10 cellular contexts compared by ENCODE assay signal in genomic region chr19:756232-756631, GRCh38. TPM values are rescaled to one million over a fixed set of nuclear protein-coding genes. Genes with fewer than 3 reads are reported as not detected.
DNase-seq lines count a peak whose midpoint lies in the region; ATAC-seq, FAIRE-seq and TF ChIP-seq lines count a peak whose summit lies in the region.
"Had no signal": no experiment of that assay in that cellular context is flagged by ENCODE, and none has a peak within 500 bp of the region (broad histone marks: within the 10 kb centered on the region; RNA-seq: fewer than 3 reads in every experiment).

No MANE protein-coding gene starts in this region.

- CTCF ChIA-PET in CD4-positive, alpha-beta T cell (lab: Charles Lee): no interaction called here

- H3K9me3 Mint-ChIP-seq in astrocyte (ENCODE audit: unreplicated experiment): peaks cover 20% of the 10 kb centered on the region
- H3K9me3 Mint-ChIP-seq in natural killer cell treated with Interleukin-12 subunit alpha and Interleukin-12 subunit beta and Interleukin-15 and Interleukin-18, amount 100 ng/mL, for 72 hours: peaks cover 3% of the 10 kb centered on the region
- H3K9me3 Mint-ChIP-seq in CD4-positive, alpha-beta T cell: peaks cover 2% of the 10 kb centered on the region
- H3K9me3 Mint-ChIP-seq: central memory CD8-positive, alpha-beta T cell had no signal

- H3K9me3 ChIP-seq in MM.1S (replicated peaks; ENCODE audit: insufficient read depth, low read length) (no peaks in the 10 kb centered on the region), astrocyte (ENCODE audit: insufficient read depth, low read depth, low read length) (peaks cover 6% of the 10 kb centered on the region)
- peaks cover 5% of the 10 kb centered on the region for H3K9me3 ChIP-seq in CD4-positive, alpha-beta T cell (ENCODE audit: control insufficient read depth, low read length)

- H3K4me3 ChIP-seq in GM12864 (ENCODE audit: low read depth, low read length) (no peak overlapping the region), MM.1S (ENCODE audit: low read length) (no peak overlapping the region), astrocyte (ENCODE audit: insufficient read depth, low read depth, low read length) (no peak overlapping the region)

- H3K36me3 ChIP-seq in MM.1S (replicated peaks; ENCODE audit: insufficient read depth, low read length): no peaks in the 10 kb centered on the region
- H3K36me3 ChIP-seq in astrocyte (ENCODE audit: insufficient read depth, low read length): no peaks in the 10 kb centered on the region

- intact Hi-C loops in CD4-positive, alpha-beta T cell (cut with DNase I, micrococcal nuclease): no loop called here

- H3K36me3 Mint-ChIP-seq in astrocyte (ENCODE audit: low read depth, unreplicated experiment): peaks cover 4% of the 10 kb centered on the region
- H3K36me3 Mint-ChIP-seq in natural killer cell treated with Interleukin-12 subunit alpha and Interleukin-12 subunit beta and Interleukin-15 and Interleukin-18, amount 100 ng/mL, for 72 hours: no peaks in the 10 kb centered on the region
- no peaks in the 10 kb centered on the region for H3K36me3 Mint-ChIP-seq in CD4-positive, alpha-beta T cell (ENCODE audit: low read depth)

- H3K9ac ChIP-seq in MM.1S (ENCODE audit: low read length): no peak overlapping the region
- no peak overlapping the region for H3K9ac ChIP-seq in astrocyte (ENCODE audit: low read length)

- no peak overlapping the region for H3K4me3 Mint-ChIP-seq in astrocyte (ENCODE audit: unreplicated experiment)
- no peak overlapping the region for H3K4me3 Mint-ChIP-seq in natural killer cell treated with Interleukin-12 subunit alpha and Interleukin-12 subunit beta and Interleukin-15 and Interleukin-18, amount 100 ng/mL, for 72 hours
- no peak overlapping the region for H3K4me3 Mint-ChIP-seq in CD4-positive, alpha-beta T cell
- H3K4me3 Mint-ChIP-seq: central memory CD8-positive, alpha-beta T cell; T-helper 2 cell treated with Interferon-gamma antibody and Interleukin-4, amounts not matched to agents 5 μg/mL and 100 μg/mL, for 36 hours had no signal

- DNase-seq in GM12864 (ENCODE audit: low read depth) (peak; percentile 50), MM.1S (peak; percentile 53), astrocyte (ENCODE audit: low read depth) (peak; percentile 43), GM19239 (ENCODE audit: insufficient read length, low spot score) (no peak)
- DNase-seq in natural killer cell treated with Interleukin-12 subunit alpha and Interleukin-12 subunit beta and Interleukin-15 and Interleukin-18, amount 100 ng/mL, for 72 hours (ENCODE audit: low spot score): no peak
- DNase-seq in CD4-positive, alpha-beta T cell: no peak
- DNase-seq: NCI-H146 had no signal

- FAIRE-seq in astrocyte (lab: Jason Lieb, UNC) (no peak), GM19239 (lab: Jason Lieb, UNC) (no peak)

- H3K27ac ChIP-seq in MM.1S (ENCODE audit: low read length) (no peak overlapping the region), astrocyte (ENCODE audit: low read depth, low read length) (no peak overlapping the region)
- H3K27ac ChIP-seq in CD4-positive, alpha-beta T cell (ENCODE audit: low read depth, low read length): no peak overlapping the region

- H3K27ac Mint-ChIP-seq in astrocyte (ENCODE audit: unreplicated experiment): no peak overlapping the region
- no peak overlapping the region for H3K27ac Mint-ChIP-seq in natural killer cell treated with Interleukin-12 subunit alpha and Interleukin-12 subunit beta and Interleukin-15 and Interleukin-18, amount 100 ng/mL, for 72 hours
- H3K27ac Mint-ChIP-seq in CD4-positive, alpha-beta T cell: no peak overlapping the region
- H3K27ac Mint-ChIP-seq: T-helper 2 cell treated with Interferon-gamma antibody and Interleukin-4, amounts not matched to agents 5 μg/mL and 100 μg/mL, for 36 hours had no signal

- H3F3A ChIP-seq in MM.1S (ENCODE audit: insufficient read depth, low read length): no peaks in the 10 kb centered on the region

- TF ChIP-seq CTCF in GM12864 (IDR thresholded peaks at IDR 0.05; ENCODE audit: low read depth, low read length, missing control alignments) (no peak), MM.1S (IDR thresholded peaks at IDR 0.05; ENCODE audit: low read length) (no peak), astrocyte (IDR thresholded peaks at IDR 0.05; ENCODE audit: insufficient read depth, low read depth, low read length) (no peak)
- no peak for TF ChIP-seq CTCF in CD4-positive, alpha-beta T cell (IDR thresholded peaks at IDR 0.05)

- H3K4me2 ChIP-seq in MM.1S (ENCODE audit: low read depth, low read length): no peak overlapping the region
- no peak overlapping the region for H3K4me2 ChIP-seq in astrocyte (ENCODE audit: low read length)

- H3K4me1 Mint-ChIP-seq in astrocyte (ENCODE audit: low read depth, unreplicated experiment): peaks cover 1% of the 10 kb centered on the region
- H3K4me1 Mint-ChIP-seq in natural killer cell treated with Interleukin-12 subunit alpha and Interleukin-12 subunit beta and Interleukin-15 and Interleukin-18, amount 100 ng/mL, for 72 hours (ENCODE audit: low read depth in 2 of 2): no peaks in the 10 kb centered on the region
- H3K4me1 Mint-ChIP-seq in CD4-positive, alpha-beta T cell (ENCODE audit: low read depth): no peaks in the 10 kb centered on the region
- H3K4me1 Mint-ChIP-seq: central memory CD8-positive, alpha-beta T cell had no signal

- H2AFZ ChIP-seq in MM.1S (ENCODE audit: low read length) (no peak overlapping the region), astrocyte (ENCODE audit: low read depth, low read length) (no peak overlapping the region)

- POLR2A ChIA-PET in CD4-positive, alpha-beta T cell (lab: Charles Lee): no interaction called here

- H3K79me2 ChIP-seq in MM.1S (ENCODE audit: low read length) (no peaks in the 10 kb centered on the region), astrocyte (ENCODE audit: insufficient read depth, low read length) (no peaks in the 10 kb centered on the region)

- no peaks in the 10 kb centered on the region for H3K9me2 ChIP-seq in MM.1S (replicated peaks; ENCODE audit: insufficient read depth, low read length)

- no peaks in the 10 kb centered on the region for H4K20me1 ChIP-seq in MM.1S (ENCODE audit: insufficient read depth, low read length)
- no peaks in the 10 kb centered on the region for H4K20me1 ChIP-seq in astrocyte (ENCODE audit: insufficient read depth, low read length)

- H3K27me3 ChIP-seq in MM.1S (replicated peaks; ENCODE audit: insufficient read depth, low read length) (peaks cover 95% of the 10 kb centered on the region), astrocyte (ENCODE audit: insufficient read depth, low read length) (no peaks in the 10 kb centered on the region)
- H3K27me3 ChIP-seq in CD4-positive, alpha-beta T cell (ENCODE audit: control insufficient read depth, insufficient read depth, low read length): no peaks in the 10 kb centered on the region

- no peaks in the 10 kb centered on the region for H3K4me1 ChIP-seq in MM.1S (ENCODE audit: low read length)
- peaks cover 20% of the 10 kb centered on the region for H3K4me1 ChIP-seq in astrocyte (ENCODE audit: insufficient read depth, low read length)

- ATAC-seq in natural killer cell treated with Interleukin-12 subunit alpha and Interleukin-12 subunit beta and Interleukin-15 and Interleukin-18, amount 100 ng/mL, for 72 hours: peak; percentile 66 to 80
- ATAC-seq in GM18867 (IDR thresholded peaks at IDR 0.05; ENCODE audit: unreplicated experiment): no peak
- ATAC-seq in CD4-positive, alpha-beta T cell (ENCODE audit: poor library complexity): no peak

- peaks cover 4% of the 10 kb centered on the region for H3K27me3 Mint-ChIP-seq in astrocyte (ENCODE audit: low read depth, unreplicated experiment)
- peaks cover 0 to 6% of the 10 kb centered on the region in 2 donors for H3K27me3 Mint-ChIP-seq in natural killer cell treated with Interleukin-12 subunit alpha and Interleukin-12 subunit beta and Interleukin-15 and Interleukin-18, amount 100 ng/mL, for 72 hours
- peaks cover 4% of the 10 kb centered on the region for H3K27me3 Mint-ChIP-seq in CD4-positive, alpha-beta T cell
- H3K27me3 Mint-ChIP-seq: central memory CD8-positive, alpha-beta T cell had no signal

RNA-seq across cellular contexts. Expression of gene MISP, which starts 5.3 kb away (rescaled TPM):
- total RNA-seq in astrocyte: 0.36 and 0.43 TPM in 2 replicates
- total RNA-seq in natural killer cell treated with Interleukin-12 subunit alpha and Interleukin-12 subunit beta and Interleukin-15 and Interleukin-18, amount 100 ng/mL, for 72 hours: not detected
- not detected for total RNA-seq in CD4-positive, alpha-beta T cell

RNA-seq across cellular contexts. Expression of gene PTBP1, which starts 41.0 kb away (rescaled TPM):
- total RNA-seq in astrocyte: 366 and 386 TPM in 2 replicates
- 100 to 1,000 TPM; 604 to 619 TPM for total RNA-seq in natural killer cell treated with Interleukin-12 subunit alpha and Interleukin-12 subunit beta and Interleukin-15 and Interleukin-18, amount 100 ng/mL, for 72 hours
- 100 to 1,000 TPM; 246 to 252 TPM for total RNA-seq in CD4-positive, alpha-beta T cell

RNA-seq across cellular contexts. Expression of gene PALM, which starts 47.5 kb away (rescaled TPM):
- 60.0 and 67.3 TPM in 2 replicates for total RNA-seq in astrocyte
- total RNA-seq in natural killer cell treated with Interleukin-12 subunit alpha and Interleukin-12 subunit beta and Interleukin-15 and Interleukin-18, amount 100 ng/mL, for 72 hours: not detected
- total RNA-seq in CD4-positive, alpha-beta T cell: not detected

Comparison
In these comparisons a context has a peak if more than half of its experiments do, and no peak if none do; other contexts are left out.
1. DNase-seq: peak in GM12864 (single experiment), MM.1S (single experiment) and astrocyte (single experiment); none in natural killer cell treated with Interleukin-12 subunit alpha and Interleukin-12 subunit beta and Interleukin-15 and Interleukin-18, amount 100 ng/mL, for 72 hours (single experiment), GM19239 (single experiment) and CD4-positive, alpha-beta T cell (0 of 10).
2. ATAC-seq: peak in natural killer cell treated with Interleukin-12 subunit alpha and Interleukin-12 subunit beta and Interleukin-15 and Interleukin-18, amount 100 ng/mL, for 72 hours (2 of 2); none in GM18867 (single experiment) and CD4-positive, alpha-beta T cell (single experiment).
3. RNA of gene PALM, which starts 47.5 kb away (total RNA-seq): 60.0 to 67.3 TPM in astrocyte; not detected in natural killer cell treated with Interleukin-12 subunit alpha and Interleukin-12 subunit beta and Interleukin-15 and Interleukin-18, amount 100 ng/mL, for 72 hours and not detected in CD4-positive, alpha-beta T cell; every median in the first group is over 10 times any median in the second.